ENCODE assay signal across 20 cellular contexts in the genomic region with DNA sequence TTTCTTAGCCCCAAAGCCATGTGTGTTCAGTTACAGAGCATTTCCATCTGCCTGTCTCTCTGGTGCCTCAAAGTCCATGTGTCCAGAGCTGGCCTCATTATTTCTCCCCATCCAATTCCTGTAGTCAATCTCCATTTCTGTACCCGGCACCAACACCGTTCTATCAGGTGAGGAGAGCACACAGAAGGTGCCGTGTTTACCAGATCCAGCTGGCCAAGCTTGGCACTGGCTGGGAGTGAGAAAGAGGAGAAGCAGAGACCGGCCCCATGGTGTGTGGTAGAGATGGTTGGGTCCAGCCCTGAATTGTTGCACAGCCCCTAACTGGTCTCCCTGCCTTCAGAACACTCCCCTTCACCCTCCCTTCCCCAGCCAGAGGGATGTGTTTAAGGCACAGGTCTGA. TPM values are rescaled to one million over a fixed set of nuclear protein-coding genes. Genes with fewer than 3 reads are reported as not detected.
A peak's percentile ranks its signal among the peaks of the same experiment; 100 is the strongest.
DNase-seq lines count a peak whose midpoint lies in the region; ATAC-seq, FAIRE-seq and TF ChIP-seq lines count a peak whose summit lies in the region.
"Had no signal": no experiment of that assay in that cellular context is flagged by ENCODE, and none has a peak within 500 bp of the region (broad histone marks: within the 10 kb centered on the region; RNA-seq: fewer than 3 reads in every experiment).

No MANE protein-coding gene starts in this region.

- TF ChIP-seq POLR2A in IMR-90 (IDR thresholded peaks at IDR 0.05; ENCODE audit: low read depth, low read length) (no peak), H1 (IDR thresholded peaks at IDR 0.05; ENCODE audit: control extremely low read depth in 1 of 2, low read depth in 2 of 2, low read length in 2 of 2) (no peak), GM12891 (IDR thresholded peaks at IDR 0.05; ENCODE audit: low read depth, low read length) (no peak)

- H3K27me3 Mint-ChIP-seq in activated CD4-positive, alpha-beta T cell treated with anti-CD3 and anti-CD28 coated beads, Interleukin-2, amount 10 ng/mL, durations not matched to agents 24 days and 14 days, result peaks cover 15% of the 10 kb centered on the region
- peaks cover 22% of the 10 kb centered on the region for H3K27me3 Mint-ChIP-seq in progenitor cell of endocrine pancreas
- H3K27me3 Mint-ChIP-seq: activated naive CD8-positive, alpha-beta T cell had no signal

- H3K36me3 ChIP-seq in IMR-90 (ENCODE audit: control insufficient read depth, insufficient read depth, low read length) (no peaks in the 10 kb centered on the region), H1 (ENCODE audit: control insufficient read depth in 2 of 4, insufficient read depth in 4 of 4, low read length in 3 of 4) (no peaks in the 10 kb centered on the region)
- H3K36me3 ChIP-seq: cardiac muscle cell, uterus had no signal

- H3K4ac ChIP-seq in IMR-90 (ENCODE audit: low read depth, low read length), result peak overlapping the region; percentile 57
- H3K4ac ChIP-seq in H1 (replicated peaks; ENCODE audit: insufficient read length, low read depth, low read length), result no peak overlapping the region

- CTCF ChIA-PET in IMR-90 (lab: Yijun Ruan, JAX) (no interaction called here), H1 (lab: Charles Lee; ENCODE audit: partially characterized antibody) (interaction anchor here (1.3 kb wide), 1 partner anchor 102 kb away, joined by 3 read pairs; no protein-coding TSS in a partner anchor)

- ATAC-seq in IMR-90 (ENCODE audit: low read depth), result no peak
- ATAC-seq in HG03520 (IDR thresholded peaks at IDR 0.05; ENCODE audit: unreplicated experiment), result no peak
- ATAC-seq: WTC11 had no signal

- H3K27ac ChIP-seq in IMR-90 (ENCODE audit: insufficient read depth, low read length), result no peak overlapping the region
- H3K27ac ChIP-seq in H1 (ENCODE audit: low read depth, low read length), result no peak overlapping the region
- H3K27ac ChIP-seq: cardiac muscle cell had no signal

- no peak overlapping the region for H2AK9ac ChIP-seq in IMR-90 (replicated peaks; ENCODE audit: low read depth, low read length, poor library complexity)

- no peak for TF ChIP-seq CTCF in IMR-90 (conservative IDR thresholded peaks at IDR 0.05; ENCODE audit: low read depth, low read length)
- TF ChIP-seq CTCF in H1 (IDR thresholded peaks at IDR 0.05; ENCODE audit: control extremely low read depth in 1 of 3, insufficient read depth in 1 of 3, low read depth in 1 of 3, low read length in 3 of 3), result no peak
- no peak for TF ChIP-seq CTCF in progenitor cell of endocrine pancreas (IDR thresholded peaks at IDR 0.05; ENCODE audit: unreplicated experiment)

- H4K91ac ChIP-seq in IMR-90 (ENCODE audit: insufficient read depth, low read depth, low read length) (peak overlapping the region; percentile 13), H1 (replicated peaks; ENCODE audit: insufficient read length, low read length) (no peak overlapping the region)

- peak overlapping the region; percentile 31; the same call in 1 of the 3 replicates for H2BK15ac ChIP-seq in IMR-90 (ENCODE audit: low read depth, low read length)
- H2BK15ac ChIP-seq in H1 (ENCODE audit: low read length), result peak overlapping the region; percentile 49; the same call in 1 of the 2 replicates

- no peak for TF ChIP-seq RAD21 in IMR-90 (IDR thresholded peaks at IDR 0.05; ENCODE audit: low read length)
- no peak for TF ChIP-seq RAD21 in H1 (IDR thresholded peaks at IDR 0.05 in 1 of 2, conservative IDR thresholded peaks at IDR 0.05 in 1 of 2; ENCODE audit: low read depth in 2 of 2, low read length in 2 of 2)

- H4K20me1 ChIP-seq in IMR-90 (ENCODE audit: insufficient read depth, low read length), result no peaks in the 10 kb centered on the region
- no peaks in the 10 kb centered on the region for H4K20me1 ChIP-seq in H1 (replicated peaks in 1 of 2; ENCODE audit: control insufficient read depth in 1 of 2, insufficient read depth in 2 of 2, low read length in 2 of 2)

- H3K14ac ChIP-seq in IMR-90 (replicated peaks; ENCODE audit: low read depth, low read length), result peak overlapping the region; percentile 65
- no peak overlapping the region for H3K14ac ChIP-seq in H1 (ENCODE audit: insufficient read length)

- H2AFZ ChIP-seq in IMR-90 (replicated peaks; ENCODE audit: low read length, poor library complexity) (peak overlapping the region; percentile 83), H1 (ENCODE audit: low read length) (no peak overlapping the region)

- WGBS in IMR-90 (ENCODE audit: extremely low coverage in 2 of 2, insufficient read length in 1 of 2), 2 experiments, result no CpG with 5 or more reads among the region's 4 CpGs
- 93% methylated on average over 4 of the region's 4 CpGs; no CpG with 5 or more reads in 1 of the 2 experiments for WGBS in H1 (ENCODE audit: extremely low coverage in 1 of 2, insufficient coverage in 1 of 2, insufficient read length in 1 of 2, insufficient replicate concordance in 2 of 2, low coverage in 1 of 2, low lambda C conversion rate in 2 of 2, missing lambda C conversion rate in 1 of 2), 2 experiments

- intact Hi-C loops in activated CD4-positive, alpha-beta T cell treated with anti-CD3 and anti-CD28 coated beads, Interleukin-2, amount 10 ng/mL, durations not matched to agents 24 days and 14 days (cut with micrococcal nuclease), result no loop called here
- intact Hi-C loops in IMR-90 (cut with micrococcal nuclease), result no loop called here

- peaks cover 2% of the 10 kb centered on the region for H3K4me1 ChIP-seq in IMR-90 (ENCODE audit: control insufficient read depth, insufficient read depth, low read length)
- peaks cover 0 to 13% (median 7%) of the 10 kb centered on the region in 4 experiments; a peak in 5 of 7 replicates for H3K4me1 ChIP-seq in H1 (replicated peaks in 1 of 4; ENCODE audit: control insufficient read depth in 3 of 4, insufficient read depth in 4 of 4, low read length in 3 of 4)

- H3K9me3 ChIP-seq in IMR-90 (ENCODE audit: control insufficient read depth, insufficient read depth, low read length) (no peaks in the 10 kb centered on the region), H1 (ENCODE audit: insufficient read depth in 2 of 2, low read depth in 1 of 2, low read length in 1 of 2) (no peaks in the 10 kb centered on the region)
- H3K9me3 ChIP-seq: uterus had no signal

- H3K9me3 Mint-ChIP-seq in activated CD4-positive, alpha-beta T cell treated with anti-CD3 and anti-CD28 coated beads, Interleukin-2, amount 10 ng/mL, durations not matched to agents 24 days and 14 days, result no peaks in the 10 kb centered on the region
- no peaks in the 10 kb centered on the region for H3K9me3 Mint-ChIP-seq in progenitor cell of endocrine pancreas (ENCODE audit: low read depth)
- H3K9me3 Mint-ChIP-seq: CD8-positive, alpha-beta T cell; WTC11 had no signal

- no peak overlapping the region for H3K9ac ChIP-seq in IMR-90 (ENCODE audit: low read depth, low read length)
- H3K9ac ChIP-seq in H1 (replicated peaks in 1 of 4; ENCODE audit: extremely low read depth in 1 of 4, low read depth in 3 of 4, low read length in 3 of 4), result no peak overlapping the region

- peak overlapping the region; percentile 30; the same call in 1 of the 2 replicates for H2BK20ac ChIP-seq in IMR-90 (ENCODE audit: low read depth, low read length)
- no peak overlapping the region for H2BK20ac ChIP-seq in H1 (ENCODE audit: low read length)

- POLR2A ChIA-PET in IMR-90 (lab: Charles Lee; ENCODE audit: unreplicated experiment), result no interaction called here
- POLR2A ChIA-PET in H1 (lab: Charles Lee; ENCODE audit: partially characterized antibody), result interaction anchor here (0.9 to 1.3 kb wide), 2 partner anchors 48 to 59 kb away, joined by 3 to 4 read pairs; no protein-coding TSS in a partner anchor

- H3K18ac ChIP-seq in IMR-90 (ENCODE audit: low read depth, low read length) (0 out of 2 replicates have a peak overlapping the region, but pooled peaks have one; percentile 58), H1 (ENCODE audit: extremely low read depth, low read length) (no peak overlapping the region)

- no peaks in the 10 kb centered on the region for H3K23me2 ChIP-seq in H1 (ENCODE audit: low read depth, low read length)

- dilution Hi-C loops in IMR-90 (cut with HindIII; ENCODE audit: low sequenced_read_pairs, unreplicated experiment), result no loop called here

- peak overlapping the region; percentile 84 for H3K27ac Mint-ChIP-seq in activated CD4-positive, alpha-beta T cell treated with anti-CD3 and anti-CD28 coated beads, Interleukin-2, amount 10 ng/mL, durations not matched to agents 24 days and 14 days
- peak overlapping the region; percentile 14 for H3K27ac Mint-ChIP-seq in progenitor cell of endocrine pancreas
- H3K27ac Mint-ChIP-seq: activated naive CD8-positive, alpha-beta T cell; WTC11 had no signal

- H3K27me3 ChIP-seq in IMR-90 (ENCODE audit: control insufficient read depth, insufficient read depth, low read length), result peaks cover 20% of the 10 kb centered on the region
- peaks cover 0 to 6% (median 0%) of the 10 kb centered on the region in 4 experiments; a peak in 4 of 7 replicates for H3K27me3 ChIP-seq in H1 (replicated peaks in 1 of 4; ENCODE audit: control insufficient read depth in 3 of 4, extremely low read depth in 1 of 4, insufficient read depth in 3 of 4, low read length in 3 of 4)
- H3K27me3 ChIP-seq: cardiac muscle cell, uterus had no signal

- FAIRE-seq in H1 (lab: Jason Lieb, UNC), result no peak
- FAIRE-seq in GM12891 (lab: Jason Lieb, UNC), result no peak
- FAIRE-seq: GM19239, keratinocyte had no signal

- no peaks in the 10 kb centered on the region for H3K79me2 ChIP-seq in H1 (ENCODE audit: control insufficient read depth in 1 of 2, insufficient read depth in 2 of 2, low read length in 2 of 2)

- peak overlapping the region; percentile 14; the same call in 1 of the 2 replicates for H3K23ac ChIP-seq in IMR-90 (ENCODE audit: low read depth, low read length)
- no peak overlapping the region for H3K23ac ChIP-seq in H1 (ENCODE audit: insufficient read length)

- H2AK5ac ChIP-seq in IMR-90 (ENCODE audit: low read depth, low read length) (peak overlapping the region; percentile 7; the same call in 1 of the 2 replicates), H1 (ENCODE audit: low read depth, low read length) (peak overlapping the region; percentile 4; the same call in 1 of the 2 replicates)

- in situ Hi-C loops in IMR-90 (cut with MboI; ENCODE audit: low sequenced_read_pairs), result no loop called here

- H3K4me1 Mint-ChIP-seq in activated CD4-positive, alpha-beta T cell treated with anti-CD3 and anti-CD28 coated beads, Interleukin-2, amount 10 ng/mL, durations not matched to agents 24 days and 14 days, result peaks cover 39% of the 10 kb centered on the region
- H3K4me1 Mint-ChIP-seq in progenitor cell of endocrine pancreas (ENCODE audit: low read depth), result peaks cover 21% of the 10 kb centered on the region

- peaks cover 6% of the 10 kb centered on the region for H3K9me1 ChIP-seq in IMR-90 (ENCODE audit: insufficient read depth, low read length)

- no peak overlapping the region for H3K4me3 ChIP-seq in IMR-90 (ENCODE audit: insufficient read depth, low read depth, low read length)
- no peak overlapping the region for H3K4me3 ChIP-seq in H1 (ENCODE audit: extremely low read depth in 1 of 4, insufficient read depth in 2 of 4, low read depth in 3 of 4, low read length in 4 of 4)
- H3K4me3 ChIP-seq: cardiac muscle cell, uterus had no signal

- H2BK12ac ChIP-seq in H1 (ENCODE audit: low read depth, low read length), result peak overlapping the region; percentile 65; the same call in 1 of the 2 replicates

- H3K79me1 ChIP-seq in IMR-90 (ENCODE audit: low read depth in 1 of 2, low read length in 2 of 2) (no peaks in the 10 kb centered on the region), H1 (ENCODE audit: low read depth, low read length) (no peaks in the 10 kb centered on the region)

- TF ChIP-seq EP300 in H1 (IDR thresholded peaks at IDR 0.05; ENCODE audit: borderline replicate concordance in 1 of 2, low read depth in 2 of 2, low read length in 2 of 2), result no peak

- peak overlapping the region; percentile 87 for H3K4me3 Mint-ChIP-seq in activated CD4-positive, alpha-beta T cell treated with anti-CD3 and anti-CD28 coated beads, Interleukin-2, amount 10 ng/mL, durations not matched to agents 24 days and 14 days
- no peak overlapping the region for H3K4me3 Mint-ChIP-seq in progenitor cell of endocrine pancreas (ENCODE audit: low read depth)
- H3K4me3 Mint-ChIP-seq: CD8-positive, alpha-beta T cell; WTC11 had no signal

- BruUV-seq in IMR-90 (replicated peaks; lab: Mats Ljungman, UMichigan), result no TSS peak

- no peak overlapping the region for H3K4me2 ChIP-seq in IMR-90 (ENCODE audit: low read depth, low read length)
- no peak overlapping the region for H3K4me2 ChIP-seq in H1 (ENCODE audit: insufficient read depth in 1 of 2, low read depth in 2 of 2, low read length in 2 of 2)

- peak overlapping the region; percentile 70; the same call in 1 of the 2 replicates for H4K5ac ChIP-seq in IMR-90 (ENCODE audit: low read depth, low read length)
- no peak overlapping the region for H4K5ac ChIP-seq in H1 (ENCODE audit: insufficient read length, low read depth, low read length)

- no peak for DNase-seq in activated CD4-positive, alpha-beta T cell treated with anti-CD3 and anti-CD28 coated beads, Interleukin-2, amount 10 ng/mL, durations not matched to agents 24 days and 14 days
- DNase-seq in activated CD4-positive, alpha-beta T cell treated with anti-CD3 and anti-CD28 coated beads, Interleukin-2, amount 50 U/mL, for 1 hour, result no peak
- DNase-seq in IMR-90 (no peak), H1 (ENCODE audit: low read depth in 1 of 2, low spot score in 2 of 2) (no peak), progenitor cell of endocrine pancreas (ENCODE audit: low spot score, unreplicated experiment) (no peak), GM12891 (ENCODE audit: insufficient read length, low spot score) (no peak), foreskin melanocyte (no peak)
- DNase-seq: activated CD8-positive, alpha-beta memory T cell treated with anti-CD3 and anti-CD28 coated beads, Interleukin-2, amount 50 U/mL, for 48 hours; DMS79; NCI-H1694; occipital lobe; SW 1271 had no signal

- H4K8ac ChIP-seq in IMR-90 (ENCODE audit: low read depth in 2 of 2, low read length in 2 of 2) (peak overlapping the region; percentile 68 to 85), H1 (ENCODE audit: extremely low read depth, insufficient read depth, low read length) (no peak overlapping the region; the same call in 1 of the 2 replicates)

- peak overlapping the region; percentile 53 for H2BK120ac ChIP-seq in IMR-90 (ENCODE audit: low read depth, low read length)
- H2BK120ac ChIP-seq in H1 (replicated peaks; ENCODE audit: low read depth, low read length), result no peak overlapping the region

- peaks cover 2% of the 10 kb centered on the region for H3K36me3 Mint-ChIP-seq in activated CD4-positive, alpha-beta T cell treated with anti-CD3 and anti-CD28 coated beads, Interleukin-2, amount 10 ng/mL, durations not matched to agents 24 days and 14 days (ENCODE audit: low read depth)
- H3K36me3 Mint-ChIP-seq in progenitor cell of endocrine pancreas (ENCODE audit: insufficient read depth), result no peaks in the 10 kb centered on the region
- H3K36me3 Mint-ChIP-seq: activated naive CD8-positive, alpha-beta T cell; CD8-positive, alpha-beta T cell; WTC11 had no signal

- H3K56ac ChIP-seq in IMR-90 (ENCODE audit: extremely low read depth, insufficient read depth, low read length) (no peak overlapping the region), H1 (replicated peaks; ENCODE audit: insufficient read length, low read depth, low read length) (no peak overlapping the region)

- H2BK5ac ChIP-seq in IMR-90 (ENCODE audit: low read depth, low read length, poor library complexity, severe bottlenecking) (no peak overlapping the region), H1 (ENCODE audit: low read depth, low read length) (no peak overlapping the region)

RNA-seq across cellular contexts. Expression of gene SSBP3, which starts 7.5 kb away (rescaled TPM):
- total RNA-seq in activated CD4-positive, alpha-beta T cell treated with anti-CD3 and anti-CD28 coated beads, Interleukin-2, amount 10 ng/mL, durations not matched to agents 24 days and 14 days, result 84.1 and 87.9 TPM in 2 replicates
- total RNA-seq in IMR-90 (2012; rRNA removed) (9.7 and 10.9 TPM in 2 replicates), progenitor cell of endocrine pancreas (149 and 161 TPM in 2 replicates)
- polyA plus RNA-seq in IMR-90 (2012; rRNA removed) (39.6 and 40.6 TPM in 2 replicates), H1 (2011; rRNA removed) (99.7 and 126 TPM in 2 replicates)
- 18.9 and 49.8 TPM in 2 replicates for polyA plus RNA-seq in IMR-90 (2012; cell fraction: cytosol; rRNA removed)
- 36.1 and 36.7 TPM in 2 replicates for polyA plus RNA-seq in IMR-90 (2012; cell fraction: nucleus; rRNA removed; ENCODE audit: low replicate concordance)
- 133 and 134 TPM in 2 replicates for total RNA-seq in H1 (2021; fragmentation: NEBNext Ultra II Directional; extraction: Animal tissue kit (Norgen Biotek cat#: 25700))
- 76.0 TPM for polyA plus RNA-seq in H1 (2011; cell fraction: cytosol; rRNA removed)
- 114 TPM for polyA plus RNA-seq in H1 (2011; cell fraction: nucleus; rRNA removed)
- 108 to 113 TPM (median 112 TPM) in 4 replicates for polyA plus RNA-seq in H1 (2012, experiment 1 of 2)
- polyA plus RNA-seq in H1 (2012, experiment 2 of 2), result 86.8 TPM
- 131 TPM for polyA plus RNA-seq in H1 (2013, experiment 1 of 2)
- polyA plus RNA-seq in H1 (2013, experiment 2 of 2), result 128 TPM
- polyA minus RNA-seq in H1 (2011; rRNA and poly(A)+ RNA removed), result 35.3 and 44.7 TPM in 2 replicates
- polyA minus RNA-seq in H1 (2011; cell fraction: cytosol; rRNA and poly(A)+ RNA removed), result 39.1 TPM
- 26.8 TPM for polyA minus RNA-seq in H1 (2011; cell fraction: nucleus; rRNA and poly(A)+ RNA removed)
- polyA plus RNA-seq in GM12891 (2012; ENCODE audit: low read depth, missing spikeins), result 14.3 TPM
